Comparison of ENCODE assay signal across 10 cellular contexts in genomic region chr16:23847938-23848337, GRCh38. TPM values are rescaled to one million over a fixed set of nuclear protein-coding genes. Genes with fewer than 3 reads are reported as not detected.
DNase-seq lines count a peak whose midpoint lies in the region; ATAC-seq, FAIRE-seq and TF ChIP-seq lines count a peak whose summit lies in the region.
"Had no signal": no experiment of that assay in that cellular context is flagged by ENCODE, and none has a peak within 500 bp of the region (broad histone marks: within the 10 kb centered on the region; RNA-seq: fewer than 3 reads in every experiment).

No MANE protein-coding gene starts in this region.

- peaks cover 0 to 10% (median 0%) of the 10 kb centered on the region in 12 donors for H3K9me3 ChIP-seq in heart left ventricle

- peaks cover 9% of the 10 kb centered on the region for H3K36me3 Mint-ChIP-seq in activated naive CD4-positive, alpha-beta T cell treated with anti-CD3 and anti-CD28 coated beads, Interleukin-2, amount 50 U/mL, for 24 hours

- H4K8ac ChIP-seq in mesendoderm (ENCODE audit: low read depth, low read length) = no peak overlapping the region

- no peak overlapping the region for H2BK5ac ChIP-seq in mesendoderm (ENCODE audit: low read length)

- no CpG with 5 or more reads among the region's 4 CpGs for WGBS in mesendoderm (ENCODE audit: extremely low coverage, insufficient coverage, low lambda C conversion rate)
- WGBS in heart left ventricle, 4 donors = 52 to 60% (median 54%) methylated on average over 4 of the region's 4 CpGs

- intact Hi-C loops in heart left ventricle (cut with DNase I) = no loop called here

- H3K4me2 ChIP-seq in mesendoderm (ENCODE audit: low read length) = no peak overlapping the region

- no peak; the same call in 1 of the 2 replicates for TF ChIP-seq POLR2A in GM12892 (IDR thresholded peaks at IDR 0.05; ENCODE audit: low read depth, low read length)
- TF ChIP-seq POLR2A in heart left ventricle (IDR thresholded peaks at IDR 0.05) = no peak

- no peak overlapping the region for H3K18ac ChIP-seq in mesendoderm (ENCODE audit: low read length)

- H3K79me2 ChIP-seq in mesendoderm (ENCODE audit: control insufficient read depth, insufficient read depth, low read length) = no peaks in the 10 kb centered on the region

- FAIRE-seq in GM12892 (lab: Jason Lieb, UNC) = peak; percentile 80
- FAIRE-seq: D721Med had no signal

- ATAC-seq in GM21447 (IDR thresholded peaks at IDR 0.05; ENCODE audit: unreplicated experiment) = no peak
- ATAC-seq in heart left ventricle = no peak

- H3K36me3 ChIP-seq in mesendoderm (ENCODE audit: control insufficient read depth, insufficient read depth, low read length) (no peaks in the 10 kb centered on the region), heart left ventricle (no peaks in the 10 kb centered on the region)

- H3K27ac Mint-ChIP-seq in activated naive CD4-positive, alpha-beta T cell treated with anti-CD3 and anti-CD28 coated beads, Interleukin-2, amount 50 U/mL, for 24 hours = peak overlapping the region; percentile 91

- no peaks in the 10 kb centered on the region for H3K27me3 ChIP-seq in mesendoderm (ENCODE audit: insufficient read depth, low read length, poor library complexity)
- H3K27me3 ChIP-seq in heart left ventricle = peaks cover 0 to 11% (median 0%) of the 10 kb centered on the region in 9 donors

- peaks cover 85% of the 10 kb centered on the region for H3K4me1 Mint-ChIP-seq in activated naive CD4-positive, alpha-beta T cell treated with anti-CD3 and anti-CD28 coated beads, Interleukin-2, amount 50 U/mL, for 24 hours

- no peak overlapping the region for H3K56ac ChIP-seq in mesendoderm (ENCODE audit: low read length)

- H3K4me3 ChIP-seq in mesendoderm (ENCODE audit: low read length) = no peak overlapping the region
- H3K4me3 ChIP-seq in heart left ventricle = no peak overlapping the region

- H4K5ac ChIP-seq in mesendoderm (ENCODE audit: low read length) = no peak overlapping the region

- H3K9ac ChIP-seq in mesendoderm (ENCODE audit: low read length) = no peak overlapping the region

- H2BK120ac ChIP-seq in mesendoderm (ENCODE audit: low read depth, low read length) = no peak overlapping the region

- DNase-seq in GM12892 (ENCODE audit: insufficient read length) (no peak), T-helper 1 cell (peak in 4 of 5 donors; percentile 20 to 65 (median 28)), mesendoderm (no peak), cerebellar cortex (ENCODE audit: low spot score) (no peak), heart left ventricle (no peak)
- DNase-seq in stimulated activated CD4-positive, alpha-beta T cell treated with anti-CD3 and anti-CD28 coated beads, Interleukin-4, amount 100 ng/mL, for 1 hour = peak; percentile 42
- DNase-seq: NCI-H1930 had no signal

- H3K23ac ChIP-seq in mesendoderm (ENCODE audit: low read length) = no peak overlapping the region

- no peak overlapping the region for H3K27ac ChIP-seq in mesendoderm (ENCODE audit: low read depth, low read length)
- no peak overlapping the region for H3K27ac ChIP-seq in heart left ventricle

- H3K4me1 ChIP-seq in mesendoderm (ENCODE audit: control insufficient read depth, low read depth, low read length) = no peaks in the 10 kb centered on the region
- peaks cover 0 to 14% (median 0%) of the 10 kb centered on the region in 12 donors for H3K4me1 ChIP-seq in heart left ventricle

- no peaks in the 10 kb centered on the region for H3K9me3 Mint-ChIP-seq in activated naive CD4-positive, alpha-beta T cell treated with anti-CD3 and anti-CD28 coated beads, Interleukin-2, amount 50 U/mL, for 24 hours

- no peaks in the 10 kb centered on the region for H3K79me1 ChIP-seq in mesendoderm (ENCODE audit: low read length)

- TF ChIP-seq CTCF in heart left ventricle (IDR thresholded peaks at IDR 0.05) = no peak

- H2AK5ac ChIP-seq in mesendoderm (ENCODE audit: low read length) = no peak overlapping the region

- H3K4ac ChIP-seq in mesendoderm (ENCODE audit: low read depth, low read length) = no peak overlapping the region

- no peak overlapping the region for H2BK15ac ChIP-seq in mesendoderm (replicated peaks; ENCODE audit: low read depth)

- H3K4me3 Mint-ChIP-seq in activated naive CD4-positive, alpha-beta T cell treated with anti-CD3 and anti-CD28 coated beads, Interleukin-2, amount 50 U/mL, for 24 hours = peak overlapping the region; percentile 64

- no peaks in the 10 kb centered on the region for H3K27me3 Mint-ChIP-seq in activated naive CD4-positive, alpha-beta T cell treated with anti-CD3 and anti-CD28 coated beads, Interleukin-2, amount 50 U/mL, for 24 hours

RNA-seq across cellular contexts. Expression of gene PRKCB, which starts 12.2 kb away (rescaled TPM):
- 107 TPM for polyA plus RNA-seq in GM12892 (2012; ENCODE audit: missing spikeins)
- 0.79 TPM for polyA plus RNA-seq in mesendoderm (2013, experiment 1 of 2)
- polyA plus RNA-seq in mesendoderm (2013, experiment 2 of 2) = 0.69 TPM
- 10 to 100 TPM in 1 of 9 donors, 1 to 10 TPM in 6, under 1 TPM in 2; 0.75 to 18.4 (median 1.8) TPM for total RNA-seq in heart left ventricle
- polyA plus RNA-seq in heart left ventricle = under 1 TPM; 0.30 to 0.55 TPM

Comparison
In these comparisons a context has a peak if more than half of its experiments do, and no peak if none do; other contexts are left out.
1. DNase-seq: peak in T-helper 1 cell (4 of 5) and stimulated activated CD4-positive, alpha-beta T cell treated with anti-CD3 and anti-CD28 coated beads, Interleukin-4, amount 100 ng/mL, for 1 hour (single experiment); none in GM12892 (single experiment), mesendoderm (single experiment), cerebellar cortex (single experiment) and heart left ventricle (0 of 5).